ENCODE assay signal across 9 cellular contexts in genomic region chr17:5526821-5527598, GRCh38. TPM values are rescaled to one million over a fixed set of nuclear protein-coding genes. Genes with fewer than 3 reads are reported as not detected.
DNase-seq lines count a peak whose midpoint lies in the region; ATAC-seq and TF ChIP-seq lines count a peak whose summit lies in the region.
"Had no signal": no experiment of that assay in that cellular context is flagged by ENCODE, and none has a peak within 500 bp of the region (broad histone marks: within the 10 kb centered on the region; RNA-seq: fewer than 3 reads in every experiment).

No MANE protein-coding gene starts in this region.

- DNase-seq in C1 segment of cervical spinal cord (lab: John Stamatoyannopoulos, UW) (peak in 13 of 14 donors; percentile 7 to 93 (median 74)), LoVo (ENCODE audit: low spot score) (peak; percentile 16), endothelial cell (ENCODE audit: low spot score) (peak; percentile 27), ovary (no peak)
- DNase-seq in activated CD4-positive, alpha-beta T cell treated with anti-CD3 and anti-CD28 coated beads for 48 hours, result peak; percentile 84
- DNase-seq in stimulated activated CD8-positive, alpha-beta memory T cell treated with anti-CD3 and anti-CD28 coated beads, Interleukin-7, amount 100 ng/mL, for 4 hours (ENCODE audit: low read depth in 2 of 2), result peak; percentile 32 to 35
- DNase-seq: lower lobe of right lung had no signal

- no peak for TF ChIP-seq POLR2A in ovary (IDR thresholded peaks at IDR 0.05)

- no peaks in the 10 kb centered on the region for H3K4me1 Mint-ChIP-seq in endothelial cell (ENCODE audit: unreplicated experiment)

- intact Hi-C loops in ovary (cut with DNase I), result no loop called here

- no peak for TF ChIP-seq EP300 in ovary (IDR thresholded peaks at IDR 0.05)

- no peaks in the 10 kb centered on the region for H3K9me3 Mint-ChIP-seq in endothelial cell (ENCODE audit: unreplicated experiment)

- no peak for ATAC-seq in HG02938 (IDR thresholded peaks at IDR 0.05; ENCODE audit: unreplicated experiment)

- WGBS in ovary, 3 donors, result 49 to 57% (median 53%) methylated on average over 13 to 14 of the region's 14 CpGs

- no peaks in the 10 kb centered on the region for H3K27me3 Mint-ChIP-seq in endothelial cell (ENCODE audit: unreplicated experiment)

- no peaks in the 10 kb centered on the region for H3K36me3 Mint-ChIP-seq in endothelial cell (ENCODE audit: low read depth, unreplicated experiment)

- H3K27me3 ChIP-seq in muscle layer of colon (ENCODE audit: control insufficient read depth in 1 of 2, insufficient read depth in 2 of 2, low read length in 2 of 2), result no peaks in the 10 kb centered on the region
- H3K27me3 ChIP-seq in ovary, result no peaks in the 10 kb centered on the region

- H3K4me3 ChIP-seq in muscle layer of colon (ENCODE audit: low read depth in 1 of 2, low read length in 2 of 2) (no peak overlapping the region), ovary (no peak overlapping the region)
- H3K4me3 ChIP-seq: lower lobe of right lung had no signal

- H3K9ac ChIP-seq in muscle layer of colon (ENCODE audit: low read length), result no peak overlapping the region

- H3K27ac ChIP-seq in muscle layer of colon (ENCODE audit: low read depth, low read length) (peak overlapping the region; percentile 49), ovary (no peak overlapping the region)
- H3K27ac ChIP-seq: lower lobe of right lung had no signal

- H3K9me3 ChIP-seq in muscle layer of colon (ENCODE audit: low read length), result no peaks in the 10 kb centered on the region
- no peaks in the 10 kb centered on the region for H3K9me3 ChIP-seq in ovary
- H3K9me3 ChIP-seq: lower lobe of right lung had no signal

- TF ChIP-seq CTCF in endothelial cell (IDR thresholded peaks at IDR 0.05; ENCODE audit: unreplicated experiment) (no peak), ovary (IDR thresholded peaks at IDR 0.05) (no peak)

- H3K4me1 ChIP-seq in muscle layer of colon (ENCODE audit: insufficient read depth, low read length) (peaks cover 7% of the 10 kb centered on the region), ovary (ENCODE audit: insufficient read depth) (no peaks in the 10 kb centered on the region)
- H3K4me1 ChIP-seq: lower lobe of right lung had no signal

- H3K36me3 ChIP-seq in muscle layer of colon (ENCODE audit: insufficient read depth, low read length), result peaks cover 5% of the 10 kb centered on the region
- H3K36me3 ChIP-seq in ovary, result no peaks in the 10 kb centered on the region

- no peak overlapping the region for H3K4me3 Mint-ChIP-seq in endothelial cell (ENCODE audit: unreplicated experiment)

- peak overlapping the region; percentile 49 for H3K27ac Mint-ChIP-seq in endothelial cell (ENCODE audit: unreplicated experiment)

RNA-seq across cellular contexts. Expression of gene MIS12, which starts 40.6 kb away (rescaled TPM):
- 17.2 TPM for total RNA-seq in endothelial cell (ENCODE audit: unreplicated experiment)
- total RNA-seq in ovary, result 10 to 100 TPM in 6 of 7 donors, 1 to 10 TPM in 1; 9.3 to 19.8 (median 16.4) TPM
- polyA plus RNA-seq in ovary, result 10 to 100 TPM; 11.6 to 15.7 TPM

RNA-seq across cellular contexts. Expression of gene DERL2, which starts 41.0 kb away (rescaled TPM):
- total RNA-seq in endothelial cell (ENCODE audit: unreplicated experiment), result 83.4 TPM
- 10 to 100 TPM; 15.1 to 68.6 (median 51.2) TPM for total RNA-seq in ovary
- 10 to 100 TPM; 35.4 to 57.3 TPM for polyA plus RNA-seq in ovary

RNA-seq across cellular contexts. Expression of gene NLRP1, which starts 57.3 kb away (rescaled TPM):
- total RNA-seq in endothelial cell (ENCODE audit: unreplicated experiment) (7.8 TPM), ovary (10 to 100 TPM; 43.7 to 75.9 (median 64.5) TPM)
- 10 to 100 TPM; 29.3 to 45.4 TPM for polyA plus RNA-seq in ovary

RNA-seq across cellular contexts. Expression of gene DHX33, which starts 58.2 kb away (rescaled TPM):
- total RNA-seq in endothelial cell (ENCODE audit: unreplicated experiment) (18.4 TPM), ovary (10 to 100 TPM in 5 of 7 donors, 1 to 10 TPM in 2; 4.9 to 15.1 (median 10.9) TPM)
- 1 to 10 TPM; 5.2 to 8.5 TPM for polyA plus RNA-seq in ovary

Comparison
In these comparisons a context has a peak if more than half of its experiments do, and no peak if none do; other contexts are left out.
1. DNase-seq: peak in C1 segment of cervical spinal cord (13 of 14), LoVo (single experiment), activated CD4-positive, alpha-beta T cell treated with anti-CD3 and anti-CD28 coated beads for 48 hours (single experiment), endothelial cell (single experiment) and stimulated activated CD8-positive, alpha-beta memory T cell treated with anti-CD3 and anti-CD28 coated beads, Interleukin-7, amount 100 ng/mL, for 4 hours (2 of 2); none in ovary (0 of 5).